In genomic region chr2:171147081-171147480, GRCh38 we compare ENCODE assay signal across 15 cellular contexts. TPM values are rescaled to one million over a fixed set of nuclear protein-coding genes. Genes with fewer than 3 reads are reported as not detected.
DNase-seq lines count a peak whose midpoint lies in the region; ATAC-seq, FAIRE-seq and TF ChIP-seq lines count a peak whose summit lies in the region.
"Had no signal": no experiment of that assay in that cellular context is flagged by ENCODE, and none has a peak within 500 bp of the region (broad histone marks: within the 10 kb centered on the region; RNA-seq: fewer than 3 reads in every experiment).

No MANE protein-coding gene starts in this region.

- H4K20me1 ChIP-seq in keratinocyte (ENCODE audit: control insufficient read depth, extremely low read depth, insufficient read depth, low read length) = peaks cover 12% of the 10 kb centered on the region

- dilution Hi-C loops in keratinocyte (cut with MboI; ENCODE audit: extremely low pct_ligation_motif_present, low sequenced_read_pairs) = no loop called here

- H3K36me3 Mint-ChIP-seq in MCF 10A (ENCODE audit: insufficient read depth, unreplicated experiment) = no peaks in the 10 kb centered on the region
- H3K36me3 Mint-ChIP-seq in activated T-helper 17 cell treated with anti-CD3 and anti-CD28 coated beads, Interleukin-2, amount 50 U/mL, for 72 hours (ENCODE audit: low read depth) = peaks cover 7% of the 10 kb centered on the region

- H3K4me3 ChIP-seq in breast epithelium = no peak overlapping the region
- no peak overlapping the region for H3K4me3 ChIP-seq in keratinocyte (ENCODE audit: control insufficient read depth in 2 of 3, extremely low read depth in 1 of 3, insufficient read depth in 2 of 3, low read depth in 1 of 3, low read length in 3 of 3)
- no peak overlapping the region for H3K4me3 ChIP-seq in spleen
- H3K4me3 ChIP-seq: A549, skin epidermis had no signal

- no peaks in the 10 kb centered on the region for H3K36me3 ChIP-seq in breast epithelium
- H3K36me3 ChIP-seq in keratinocyte (ENCODE audit: control insufficient read depth in 2 of 2, extremely low read depth in 1 of 2, insufficient read depth in 2 of 2, low read length in 2 of 2) = no peaks in the 10 kb centered on the region
- H3K36me3 ChIP-seq in spleen = no peaks in the 10 kb centered on the region

- intact Hi-C loops in MCF 10A (cut with micrococcal nuclease) (no loop called here), breast epithelium (cut with DNase I; ENCODE audit: low total_unique reads) (no loop called here), spleen (cut with DNase I; ENCODE audit: low total_unique reads) (loop anchor here (10.0 kb wide), 1 partner anchor 52 kb away; no protein-coding TSS in a partner anchor)

- peak overlapping the region in 1 of 2 donors; percentile 8 for H3K27ac ChIP-seq in breast epithelium
- no peak overlapping the region for H3K27ac ChIP-seq in keratinocyte (ENCODE audit: control insufficient read depth, insufficient read depth, low read length)
- peak overlapping the region in 6 of 8 donors; percentile 12 to 62 (median 48) for H3K27ac ChIP-seq in spleen
- H3K27ac ChIP-seq: A549 had no signal

- POLR2A ChIA-PET in MCF 10A (lab: Yijun Ruan, JAX) = interaction anchor here (1.1 to 1.5 kb wide), 3 partner anchors 9 to 14 kb away, joined by 3 to 7 read pairs (median 3); no protein-coding TSS in a partner anchor

- H3K4me3 Mint-ChIP-seq in MCF 10A (ENCODE audit: unreplicated experiment) = no peak overlapping the region
- H3K4me3 Mint-ChIP-seq in activated T-helper 17 cell treated with anti-CD3 and anti-CD28 coated beads, Interleukin-2, amount 50 U/mL, for 72 hours = peak overlapping the region; percentile 15

- no peak for ATAC-seq in activated T-helper 17 cell treated with anti-CD3 and anti-CD28 coated beads, Interleukin-2, amount 50 U/mL, for 72 hours (replicated peaks)
- ATAC-seq: Panc1 had no signal

- H3K9me3 ChIP-seq in breast epithelium (no peaks in the 10 kb centered on the region), keratinocyte (ENCODE audit: control insufficient read depth, low read depth, low read length) (no peaks in the 10 kb centered on the region), spleen (no peaks in the 10 kb centered on the region)
- H3K9me3 ChIP-seq: A549, Caco-2 had no signal

- TF ChIP-seq POLR2A in breast epithelium (IDR thresholded peaks at IDR 0.05) = no peak
- TF ChIP-seq POLR2A in spleen (IDR thresholded peaks at IDR 0.05) = no peak

- H3K4me1 ChIP-seq in breast epithelium (no peaks in the 10 kb centered on the region), keratinocyte (ENCODE audit: control insufficient read depth, extremely low read depth, insufficient read depth, low read length) (peaks cover 6% of the 10 kb centered on the region), spleen (peaks cover 32 to 95% (median 71%) of the 10 kb centered on the region in 6 donors)

- H3K9ac ChIP-seq in keratinocyte (ENCODE audit: control insufficient read depth, extremely low read depth, insufficient read depth, low read length) = no peak overlapping the region

- DNase-seq in MCF 10A (ENCODE audit: unreplicated experiment) = no peak
- DNase-seq in breast epithelium (ENCODE audit: low spot score in 2 of 2) = no peak
- DNase-seq in keratinocyte (ENCODE audit: low read depth, low spot score) = no peak
- DNase-seq in spleen = no peak
- DNase-seq in occipital lobe (lab: John Stamatoyannopoulos, UW) = no peak
- DNase-seq in activated CD4-positive, alpha-beta T cell treated with anti-CD3 and anti-CD28 coated beads, Interleukin-2, amount 50 U/mL, for 48 hours = no peak
- no peak for DNase-seq in NCI-H69 (lab: John Stamatoyannopoulos, UW)
- DNase-seq: Caco-2; HCEC 1CT; stimulated activated naive CD4-positive, alpha-beta T cell treated with Interleukin-2 at 50 U/mL for 16 hours had no signal

- no TSS peak for BruUV-seq in MCF 10A (replicated peaks; lab: Mats Ljungman, UMichigan)

- H3K27me3 Mint-ChIP-seq in MCF 10A (ENCODE audit: insufficient read depth, unreplicated experiment) = no peaks in the 10 kb centered on the region
- no peaks in the 10 kb centered on the region for H3K27me3 Mint-ChIP-seq in activated T-helper 17 cell treated with anti-CD3 and anti-CD28 coated beads, Interleukin-2, amount 50 U/mL, for 72 hours

- H3K27me3 ChIP-seq in breast epithelium = no peaks in the 10 kb centered on the region
- no peaks in the 10 kb centered on the region for H3K27me3 ChIP-seq in keratinocyte (ENCODE audit: control insufficient read depth, extremely low read depth, insufficient read depth, low read length)
- no peaks in the 10 kb centered on the region for H3K27me3 ChIP-seq in spleen (replicated peaks in 1 of 7)

- H2AFZ ChIP-seq in keratinocyte (ENCODE audit: control insufficient read depth, low read length) = no peak overlapping the region

- H3K27ac Mint-ChIP-seq in MCF 10A (ENCODE audit: low read depth, unreplicated experiment) = peak overlapping the region; percentile 59
- H3K27ac Mint-ChIP-seq in activated T-helper 17 cell treated with anti-CD3 and anti-CD28 coated beads, Interleukin-2, amount 50 U/mL, for 72 hours = peak overlapping the region; percentile 69
- H3K27ac Mint-ChIP-seq: activated T-helper 2 cell treated with anti-CD3 and anti-CD28 coated beads, Interferon-gamma antibody, Interleukin-2, Interleukin-4, amounts not matched to agents 10 μg/mL and 5 μg/mL and 100 μg/mL, durations not matched to agents 14 hours and 24 hours and 36 hours had no signal

- H3K4me1 Mint-ChIP-seq in MCF 10A (ENCODE audit: insufficient read depth, unreplicated experiment) = peaks cover 24% of the 10 kb centered on the region
- peaks cover 58% of the 10 kb centered on the region for H3K4me1 Mint-ChIP-seq in activated T-helper 17 cell treated with anti-CD3 and anti-CD28 coated beads, Interleukin-2, amount 50 U/mL, for 72 hours

- H3K9me1 ChIP-seq in keratinocyte (ENCODE audit: control insufficient read depth, extremely low read depth, insufficient read depth, low read length) = peaks cover 2% of the 10 kb centered on the region

- CTCF ChIA-PET in MCF 10A (lab: Yijun Ruan, JAX) = no interaction called here

- peaks cover 95% of the 10 kb centered on the region for H3K79me2 ChIP-seq in keratinocyte (ENCODE audit: control insufficient read depth, insufficient read depth, low read length)

- peak overlapping the region; percentile 50 for H3K4me2 ChIP-seq in keratinocyte (ENCODE audit: control insufficient read depth, extremely low read depth, insufficient read depth, low read depth, low read length)
- H3K4me2 ChIP-seq: A549 had no signal

- H3K9me3 Mint-ChIP-seq in MCF 10A (ENCODE audit: unreplicated experiment) = peaks cover 6% of the 10 kb centered on the region
- H3K9me3 Mint-ChIP-seq in activated T-helper 17 cell treated with anti-CD3 and anti-CD28 coated beads, Interleukin-2, amount 50 U/mL, for 72 hours = no peaks in the 10 kb centered on the region
- H3K9me3 Mint-ChIP-seq: activated T-helper 2 cell treated with anti-CD3 and anti-CD28 coated beads, Interferon-gamma antibody, Interleukin-2, Interleukin-4, amounts not matched to agents 10 μg/mL and 5 μg/mL and 100 μg/mL, durations not matched to agents 14 hours and 24 hours and 36 hours had no signal

- 75 to 86% (median 81%) methylated on average over 2 of the region's 2 CpGs for WGBS in spleen, 5 donors

- TF ChIP-seq CTCF in MCF 10A (IDR thresholded peaks at IDR 0.05; ENCODE audit: unreplicated experiment) (no peak), breast epithelium (IDR thresholded peaks at IDR 0.05) (no peak), keratinocyte (optimal IDR thresholded peaks at IDR 0.05 in 1 of 3, IDR thresholded peaks at IDR 0.05 in 1 of 3, conservative IDR thresholded peaks at IDR 0.05 in 1 of 3; ENCODE audit: extremely low read depth in 1 of 3, insufficient read depth in 2 of 3, low read length in 3 of 3) (no peak), spleen (IDR thresholded peaks at IDR 0.05 in 8 of 11, conservative IDR thresholded peaks at IDR 0.05 in 3 of 11) (no peak)

- no peak for FAIRE-seq in keratinocyte (lab: Jason Lieb, UNC)
- FAIRE-seq: A549 had no signal

RNA-seq across cellular contexts. Expression of gene TLK1, which starts 13.6 kb away (rescaled TPM):
- total RNA-seq in MCF 10A (2022) (59.2 and 60.6 TPM in 2 replicates), breast epithelium (10 to 100 TPM; 34.1 to 45.7 (median 40.6) TPM), spleen (10 to 100 TPM; 49.7 to 100.0 (median 87.5) TPM), occipital lobe (30.1 TPM)
- 10 to 100 TPM; 54.5 to 64.0 TPM for total RNA-seq in activated T-helper 17 cell treated with anti-CD3 and anti-CD28 coated beads, Interleukin-2, amount 50 U/mL, for 72 hours
- polyA plus RNA-seq in keratinocyte (9.1 to 14.7 TPM (median 11.9 TPM) in 3 replicates), spleen (10 to 100 TPM; 19.7 to 23.4 (median 21.8) TPM)
- polyA plus RNA-seq in keratinocyte (2011; ENCODE audit: low read depth) = 87.8 TPM
- polyA plus RNA-seq in keratinocyte (2011; cell fraction: cytosol; rRNA removed) = 9.8 and 18.7 TPM in 2 replicates
- 13.7 and 18.4 TPM in 2 replicates for polyA plus RNA-seq in keratinocyte (2011; cell fraction: nucleus; rRNA removed)
- 14.8 and 18.3 TPM in 2 replicates for polyA plus RNA-seq in keratinocyte (2012; ENCODE audit: low replicate concordance)
- 5.1 to 27.4 TPM (median 7.3 TPM) in 3 replicates for polyA minus RNA-seq in keratinocyte
- polyA minus RNA-seq in keratinocyte (2011; cell fraction: cytosol; rRNA and poly(A)+ RNA removed) = 16.1 TPM
- polyA minus RNA-seq in keratinocyte (2011; cell fraction: nucleus; rRNA and poly(A)+ RNA removed) = 13.7 and 35.8 TPM in 2 replicates
